ENCODE assay signal across 7 cellular contexts in genomic region chr3:47162695-47163022, GRCh38. TPM values are rescaled to one million over a fixed set of nuclear protein-coding genes. Genes with fewer than 3 reads are reported as not detected.
A peak's percentile ranks its signal among the peaks of the same experiment; 100 is the strongest.
DNase-seq lines count a peak whose midpoint lies in the region; ATAC-seq and TF ChIP-seq lines count a peak whose summit lies in the region.

No MANE protein-coding gene starts in this region.

- H3K4me1 Mint-ChIP-seq in endodermal cell (peaks cover 36% of the 10 kb centered on the region), neural progenitor cell (peaks cover 36% of the 10 kb centered on the region)

- H3K4me3 ChIP-seq in OCI-LY7 (ENCODE audit: low read depth, low read length, poor library complexity, severe bottlenecking) (peak overlapping the region; percentile 85), endodermal cell (ENCODE audit: low read length) (peak overlapping the region; percentile 92), neural progenitor cell (peak overlapping the region; percentile 97)

- whole genome bisulfite sequencing in endodermal cell (ENCODE audit: insufficient coverage in 1 of 2, insufficient read length in 1 of 2), 2 experiments, result 2 to 9% methylated on average over 5 to 6 of the region's 6 CpGs

- in situ Hi-C loops in GM13977 (cut with MboI; ENCODE audit: low pct_unique_long_range_greater_than_20kb, low sequenced_read_pairs, unreplicated experiment), result no loop called here

- no peaks in the 10 kb centered on the region for H3K9me3 Mint-ChIP-seq in endodermal cell
- peaks cover 2% of the 10 kb centered on the region for H3K9me3 Mint-ChIP-seq in neural progenitor cell

- H3K27ac Mint-ChIP-seq in endodermal cell (peak overlapping the region; percentile 97), neural progenitor cell (peak overlapping the region; percentile 98)

- ATAC-seq in GM21360 (IDR thresholded peaks at IDR 0.05; ENCODE audit: unreplicated experiment), result no peak

- CTCF ChIA-PET in OCI-LY7 (lab: Charles Lee; ENCODE audit: unreplicated experiment), result no interaction called here

- H3K36me3 ChIP-seq in OCI-LY7 (ENCODE audit: insufficient read depth, low read length) (peaks cover 41% of the 10 kb centered on the region; the same call in 1 of the 2 replicates), endodermal cell (ENCODE audit: control insufficient read depth, insufficient read depth, low read length) (peaks cover 16% of the 10 kb centered on the region), neural progenitor cell (no peaks in the 10 kb centered on the region)

- H3K9me2 ChIP-seq in OCI-LY7 (ENCODE audit: insufficient read depth, low read length), result no peaks in the 10 kb centered on the region

- peak overlapping the region; percentile 78 for H3K4me3 Mint-ChIP-seq in endodermal cell
- peak overlapping the region; percentile 99 for H3K4me3 Mint-ChIP-seq in neural progenitor cell

- peak overlapping the region; percentile 85 for H3K27ac ChIP-seq in OCI-LY7 (ENCODE audit: low read depth, low read length, poor library complexity, severe bottlenecking)
- peak overlapping the region; percentile 94 for H3K27ac ChIP-seq in endodermal cell (ENCODE audit: low read depth, low read length)
- peak overlapping the region; percentile 96 for H3K27ac ChIP-seq in neural progenitor cell

- peaks cover 2% of the 10 kb centered on the region for H3K36me3 Mint-ChIP-seq in endodermal cell (ENCODE audit: low read depth)
- H3K36me3 Mint-ChIP-seq in neural progenitor cell, result peaks cover 17% of the 10 kb centered on the region

- TSS peak; percentile 60 for BruUV-seq in OCI-LY7 (replicated peaks; lab: Mats Ljungman, UMichigan)

- peaks cover 28% of the 10 kb centered on the region for H3F3A ChIP-seq in neural progenitor cell (ENCODE audit: low read depth)

- no peak overlapping the region for H2AFZ ChIP-seq in OCI-LY7 (ENCODE audit: low read length)
- no peak overlapping the region for H2AFZ ChIP-seq in neural progenitor cell (replicated peaks)

- H3K4me1 ChIP-seq in OCI-LY7 (ENCODE audit: insufficient read depth, low read length, poor library complexity, severe bottlenecking), result peaks cover 57% of the 10 kb centered on the region
- peaks cover 4% of the 10 kb centered on the region for H3K4me1 ChIP-seq in endodermal cell (ENCODE audit: control insufficient read depth, insufficient read depth, low read length)
- H3K4me1 ChIP-seq in neural progenitor cell, result peaks cover 28% of the 10 kb centered on the region

- POLR2A ChIA-PET in OCI-LY7 (lab: Charles Lee), result interaction anchor here (1.1 kb wide), 1 partner anchor 13 kb away, joined by 7 read pairs; no protein-coding TSS in a partner anchor

- TF ChIP-seq CTCF in GM13977 (IDR thresholded peaks at IDR 0.05; ENCODE audit: extremely low read depth, insufficient read depth, missing control alignments) (no peak), OCI-LY7 (conservative IDR thresholded peaks at IDR 0.05; ENCODE audit: low read length) (no peak), endodermal cell (conservative IDR thresholded peaks at IDR 0.05) (no peak), neural progenitor cell (IDR thresholded peaks at IDR 0.05) (no peak)

- H3K9me3 ChIP-seq in OCI-LY7 (ENCODE audit: low read length) (no peaks in the 10 kb centered on the region), endodermal cell (ENCODE audit: control insufficient read depth, low read length) (no peaks in the 10 kb centered on the region), neural progenitor cell (ENCODE audit: low read depth) (no peaks in the 10 kb centered on the region)

- H3K9ac ChIP-seq in endodermal cell (ENCODE audit: extremely low read depth, low read length, poor library complexity, severe bottlenecking) (peak overlapping the region; percentile 97), neural progenitor cell (peak overlapping the region; percentile 95)

- H3K27me3 Mint-ChIP-seq in endodermal cell (ENCODE audit: insufficient read depth) (no peaks in the 10 kb centered on the region), neural progenitor cell (ENCODE audit: insufficient read depth, low read depth) (no peaks in the 10 kb centered on the region)

- peaks cover 45% of the 10 kb centered on the region for H4K20me1 ChIP-seq in OCI-LY7 (ENCODE audit: insufficient read depth, low read length)
- H4K20me1 ChIP-seq in neural progenitor cell (ENCODE audit: low read depth), result peaks cover 54% of the 10 kb centered on the region

- H3K27me3 ChIP-seq in endodermal cell (ENCODE audit: control insufficient read depth, insufficient read depth, low read length, poor library complexity, severe bottlenecking) (no peaks in the 10 kb centered on the region), neural progenitor cell (no peaks in the 10 kb centered on the region)

- DNase-seq in GM13977 (ENCODE audit: low spot score) (peak; percentile 32), OCI-LY7 (ENCODE audit: low spot score) (no peak), endodermal cell (no peak), neural progenitor cell (ENCODE audit: low spot score) (peak; percentile 34), GM19240 (ENCODE audit: insufficient read length, low spot score) (no peak), iPS-NIHi7 (ENCODE audit: extremely low spot score) (no peak)

- H3K79me2 ChIP-seq in OCI-LY7 (ENCODE audit: insufficient read depth, low read depth, low read length) (peaks cover 87% of the 10 kb centered on the region), neural progenitor cell (ENCODE audit: low read depth) (peaks cover 94% of the 10 kb centered on the region)

- intact Hi-C loops in OCI-LY7 (cut with micrococcal nuclease; ENCODE audit: unreplicated experiment), result loop anchor here (2.0 to 5.0 kb wide), 3 partner anchors 186 to 235 kb away; partner anchors contain the start of genes CCDC12 and PTPN23

- H3K4me2 ChIP-seq in OCI-LY7 (ENCODE audit: low read length) (peak overlapping the region; percentile 81), neural progenitor cell (peak overlapping the region; percentile 93)

RNA-seq across cellular contexts. Expression of gene SETD2, which starts 1.3 kb away (rescaled TPM):
- total RNA-seq in OCI-LY7 (2014; rRNA removed; shearing (Covaris generic)), result 55.7 and 62.7 TPM in 2 replicates
- total RNA-seq in OCI-LY7 (2022) (74.5 and 79.3 TPM in 2 replicates), endodermal cell (10 to 100 TPM; 59.0 to 61.5 TPM), neural progenitor cell (ENCODE audit: low replicate concordance) (35.4 and 46.0 TPM in 2 replicates)
- 38.5 TPM for polyA plus RNA-seq in endodermal cell (2013, experiment 1 of 2)
- polyA plus RNA-seq in endodermal cell (2013, experiment 2 of 2), result 40.7 TPM

Comparison
In these comparisons a context has a peak if more than half of its experiments do, and no peak if none do; other contexts are left out.
1. DNase-seq: peak in GM13977 (single experiment) and neural progenitor cell (single experiment); none in OCI-LY7 (single experiment), endodermal cell (single experiment), GM19240 (single experiment) and iPS-NIHi7 (single experiment).
2. Peak in every context shown above with its lines, with median percentiles within 50 percentile points of each other: H3K27ac ChIP-seq and H3K4me3 ChIP-seq.